Comparison of ENCODE assay signal across 10 cellular contexts in the genomic region with DNA sequence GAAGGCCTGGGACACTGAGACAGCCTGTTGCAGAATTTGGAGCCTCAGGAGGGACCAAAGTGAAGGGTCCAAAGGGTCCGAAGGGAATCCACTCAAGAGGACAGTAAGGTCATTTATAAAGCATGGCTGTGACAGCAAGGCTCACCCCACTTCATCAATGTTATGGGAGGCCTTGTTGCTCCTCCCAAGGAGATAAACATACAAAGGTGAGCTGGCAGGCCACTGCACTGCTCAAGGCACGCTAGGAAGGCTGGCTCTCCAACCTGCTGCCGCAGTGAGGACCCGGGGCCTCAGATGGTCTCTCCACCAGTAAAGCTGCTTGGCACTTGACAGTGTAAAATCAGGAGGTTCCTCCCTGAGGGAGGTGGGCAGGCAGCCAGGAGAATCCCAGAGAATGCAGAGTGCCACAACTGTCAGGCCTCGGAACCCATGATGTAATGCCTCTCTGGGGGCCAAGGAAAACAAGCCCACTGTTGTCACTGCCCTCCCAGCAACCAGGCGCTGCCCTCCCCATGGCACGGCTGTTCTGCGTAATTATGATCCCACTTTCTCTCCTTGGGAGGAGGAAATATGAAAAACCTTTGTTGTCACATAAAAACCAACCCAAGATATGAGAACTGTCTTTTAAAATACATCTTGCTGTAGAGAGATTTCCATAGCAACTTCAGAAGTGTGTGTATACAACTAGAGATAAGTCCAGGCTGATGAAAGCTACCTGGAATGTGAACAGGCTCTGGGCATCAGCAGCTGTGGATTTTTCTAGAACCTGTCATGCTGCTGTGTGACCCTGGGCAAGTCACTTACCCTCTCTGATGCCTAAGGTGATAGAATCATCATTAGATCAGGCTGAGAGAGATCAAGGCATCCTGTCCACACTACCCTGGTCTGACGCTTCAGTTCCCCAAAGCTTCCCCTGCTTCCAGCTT.
A peak's percentile ranks its signal among the peaks of the same experiment; 100 is the strongest.
DNase-seq lines count a peak whose midpoint lies in the region; ATAC-seq, FAIRE-seq and TF ChIP-seq lines count a peak whose summit lies in the region.
"Had no signal": no experiment of that assay in that cellular context is flagged by ENCODE, and none has a peak within 500 bp of the region (broad histone marks: within the 10 kb centered on the region; RNA-seq: fewer than 3 reads in every experiment).

No MANE protein-coding gene starts in this region.

- H3K4me3 Mint-ChIP-seq in astrocyte (ENCODE audit: unreplicated experiment), result no peak overlapping the region
- H3K4me3 Mint-ChIP-seq: stimulated activated effector memory CD8-positive, alpha-beta T cell treated with anti-CD3 and anti-CD28 coated beads, Interleukin-12 subunit alpha, Interleukin-12 subunit beta, amount 100 ng/mL, for 72 hours had no signal

- no peak for FAIRE-seq in astrocyte (lab: Jason Lieb, UNC)

- POLR2A ChIA-PET in A673 (lab: Charles Lee; ENCODE audit: low non-redundant PET), result no interaction called here

- H3K36me3 ChIP-seq in astrocyte (ENCODE audit: insufficient read depth, low read length) (no peaks in the 10 kb centered on the region), spleen (no peaks in the 10 kb centered on the region), A673 (ENCODE audit: insufficient read depth, low read length, poor library complexity, severe bottlenecking) (no peaks in the 10 kb centered on the region)

- peaks cover 7% of the 10 kb centered on the region for H3K4me1 ChIP-seq in astrocyte (ENCODE audit: insufficient read depth, low read length)
- H3K4me1 ChIP-seq in spleen, result no peaks in the 10 kb centered on the region
- H3K4me1 ChIP-seq in A673 (ENCODE audit: insufficient read depth, low read length, poor library complexity, severe bottlenecking), result peaks cover 7% of the 10 kb centered on the region

- no peak overlapping the region for H2AFZ ChIP-seq in astrocyte (ENCODE audit: low read depth, low read length)

- no peak overlapping the region for H3K4me3 ChIP-seq in astrocyte (ENCODE audit: insufficient read depth, low read depth, low read length)
- H3K4me3 ChIP-seq in spleen, result no peak overlapping the region
- no peak overlapping the region for H3K4me3 ChIP-seq in A673 (ENCODE audit: low read depth, low read length, poor library complexity, severe bottlenecking)

- H3K4me1 Mint-ChIP-seq in astrocyte (ENCODE audit: low read depth, unreplicated experiment), result peaks cover 7% of the 10 kb centered on the region
- H3K4me1 Mint-ChIP-seq: stimulated activated effector memory CD8-positive, alpha-beta T cell treated with anti-CD3 and anti-CD28 coated beads, Interleukin-12 subunit alpha, Interleukin-12 subunit beta, amount 100 ng/mL, for 72 hours had no signal

- peak overlapping the region; percentile 57 for H3K9ac ChIP-seq in astrocyte (ENCODE audit: low read length)

- H3K36me3 Mint-ChIP-seq in astrocyte (ENCODE audit: low read depth, unreplicated experiment), result no peaks in the 10 kb centered on the region
- H3K36me3 Mint-ChIP-seq: activated naive CD4-positive, alpha-beta T cell treated with anti-CD3 and anti-CD28 coated beads, Interleukin-2, amount 50 U/mL, for 72 hours; stimulated activated effector memory CD8-positive, alpha-beta T cell treated with anti-CD3 and anti-CD28 coated beads, Interleukin-12 subunit alpha, Interleukin-12 subunit beta, amount 100 ng/mL, for 72 hours had no signal

- peak overlapping the region; percentile 99 for H3K27ac Mint-ChIP-seq in astrocyte (ENCODE audit: unreplicated experiment)
- H3K27ac Mint-ChIP-seq: activated naive CD4-positive, alpha-beta T cell treated with anti-CD3 and anti-CD28 coated beads, Interleukin-2, amount 50 U/mL, for 72 hours; stimulated activated effector memory CD8-positive, alpha-beta T cell treated with anti-CD3 and anti-CD28 coated beads, Interleukin-12 subunit alpha, Interleukin-12 subunit beta, amount 100 ng/mL, for 72 hours had no signal

- 85 to 97% (median 86%) methylated on average over 9 of the region's 9 CpGs for WGBS in spleen, 5 donors

- TF ChIP-seq POLR2A in spleen (IDR thresholded peaks at IDR 0.05), result no peak

- peak; percentile 83 for ATAC-seq in left ventricle myocardium superior
- ATAC-seq: activated naive CD4-positive, alpha-beta T cell treated with anti-CD3 and anti-CD28 coated beads, Interleukin-2, amount 50 U/mL, for 72 hours; stimulated activated effector memory CD8-positive, alpha-beta T cell treated with anti-CD3 and anti-CD28 coated beads, Interleukin-12 subunit alpha, Interleukin-12 subunit beta, amount 100 ng/mL, for 72 hours had no signal

- no TSS peak for BruUV-seq in A673 (replicated peaks; lab: Mats Ljungman, UMichigan)

- TF ChIP-seq CTCF in astrocyte (IDR thresholded peaks at IDR 0.05; ENCODE audit: insufficient read depth, low read depth, low read length) (no peak), spleen (IDR thresholded peaks at IDR 0.05 in 8 of 11, conservative IDR thresholded peaks at IDR 0.05 in 3 of 11) (no peak), A673 (conservative IDR thresholded peaks at IDR 0.05; ENCODE audit: low read depth, low read length) (no peak)

- H3K9me3 Mint-ChIP-seq in astrocyte (ENCODE audit: unreplicated experiment), result no peaks in the 10 kb centered on the region
- H3K9me3 Mint-ChIP-seq: activated naive CD4-positive, alpha-beta T cell treated with anti-CD3 and anti-CD28 coated beads, Interleukin-2, amount 50 U/mL, for 72 hours; stimulated activated effector memory CD8-positive, alpha-beta T cell treated with anti-CD3 and anti-CD28 coated beads, Interleukin-12 subunit alpha, Interleukin-12 subunit beta, amount 100 ng/mL, for 72 hours had no signal

- peaks cover 12% of the 10 kb centered on the region for H3K27me3 ChIP-seq in astrocyte (ENCODE audit: insufficient read depth, low read length)
- peaks cover 0 to 19% (median 0%) of the 10 kb centered on the region in 7 donors for H3K27me3 ChIP-seq in spleen (replicated peaks in 1 of 7)
- H3K27me3 ChIP-seq in A673 (replicated peaks; ENCODE audit: insufficient read depth, low read depth, low read length, poor library complexity), result peaks cover 14% of the 10 kb centered on the region

- intact Hi-C loops in left ventricle myocardium superior (cut with micrococcal nuclease) (loop anchor here (10.0 kb wide), 1 partner anchor 97 kb away; no protein-coding TSS in a partner anchor), spleen (cut with DNase I; ENCODE audit: low total_unique reads) (loop anchor here (10.0 kb wide), 2 partner anchors 203 to 283 kb away; partner anchors contain the start of gene CHRNB2), A673 (cut with micrococcal nuclease; ENCODE audit: unreplicated experiment) (loop anchor here (5.0 to 10.0 kb wide), 2 partner anchors 105 to 213 kb away; partner anchors contain the start of genes KCNN3 and UBE2Q1)

- CTCF ChIA-PET in A673 (lab: Charles Lee), result no interaction called here

- no peaks in the 10 kb centered on the region for H3K9me3 ChIP-seq in astrocyte (ENCODE audit: insufficient read depth, low read depth, low read length)
- no peaks in the 10 kb centered on the region for H3K9me3 ChIP-seq in spleen
- no peaks in the 10 kb centered on the region for H3K9me3 ChIP-seq in A673 (ENCODE audit: low read depth, low read length, poor library complexity, severe bottlenecking)

- peak overlapping the region; percentile 38 for H3K4me2 ChIP-seq in astrocyte (ENCODE audit: low read length)

- H3K79me2 ChIP-seq in astrocyte (ENCODE audit: insufficient read depth, low read length), result no peaks in the 10 kb centered on the region

- H3K27me3 Mint-ChIP-seq in astrocyte (ENCODE audit: low read depth, unreplicated experiment), result peaks cover 16% of the 10 kb centered on the region

- peak overlapping the region; percentile 49 for H3K27ac ChIP-seq in astrocyte (ENCODE audit: low read depth, low read length)
- no peak overlapping the region for H3K27ac ChIP-seq in spleen
- H3K27ac ChIP-seq in A673 (ENCODE audit: low read depth, low read length, poor library complexity, severe bottlenecking), result no peak overlapping the region

- DNase-seq in NCI-H1092 treated with DMSO at 0.1 percent for 48 hours (lab: John Stamatoyannopoulos, UW) (peak; percentile 38), astrocyte (ENCODE audit: low read depth) (peak; percentile 75), left ventricle myocardium superior (peak; percentile 69), spleen (peak; percentile 33), NCI-H1417 treated with DMSO at 0.1 percent for 48 hours (lab: John Stamatoyannopoulos, UW) (no peak), A673 (ENCODE audit: low spot score) (no peak), NCI-H748 (lab: John Stamatoyannopoulos, UW; ENCODE audit: unreplicated experiment) (no peak), COLO668 (lab: John Stamatoyannopoulos, UW; ENCODE audit: unreplicated experiment) (no peak)

- H4K20me1 ChIP-seq in astrocyte (ENCODE audit: insufficient read depth, low read length), result no peaks in the 10 kb centered on the region

Comparison
In these comparisons a context has a peak if more than half of its experiments do, and no peak if none do; other contexts are left out.
1. DNase-seq: peak in NCI-H1092 treated with DMSO at 0.1 percent for 48 hours (single experiment), astrocyte (single experiment), left ventricle myocardium superior (single experiment) and spleen (single experiment); none in NCI-H1417 treated with DMSO at 0.1 percent for 48 hours (single experiment), A673 (single experiment), NCI-H748 (single experiment) and COLO668 (single experiment).